ENCODE assay signal across 1 cellular context in the genomic region with DNA sequence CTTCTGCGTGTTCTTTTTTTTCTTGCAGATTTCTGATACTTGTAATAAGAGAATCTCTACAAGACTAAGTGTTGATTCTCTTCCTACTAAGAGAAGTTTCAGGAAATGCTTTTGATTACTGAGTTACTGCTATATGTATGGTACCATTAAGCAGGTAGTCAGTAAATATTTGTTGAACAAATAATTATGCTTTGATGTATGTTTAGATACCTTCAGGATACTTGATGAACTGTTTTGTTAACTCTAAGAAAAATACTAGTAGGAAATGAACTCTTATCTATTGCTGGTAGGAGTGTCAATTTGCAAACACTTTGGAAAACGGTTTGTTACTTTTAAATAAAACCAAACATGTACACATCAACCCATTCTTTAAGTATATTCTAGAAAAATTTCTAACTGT.
TF ChIP-seq lines count a peak whose summit lies in the region.

No MANE protein-coding gene starts in this region.

TF ChIP-seq in HepG2, 621 proteins besides CTCF, POLR2A, EP300 and RAD21 (continued from another document and continues in another):
- TF ChIP-seq AHDC1 (CRISPR knock-in tag; IDR thresholded peaks at IDR 0.05; ENCODE audit: borderline replicate concordance) (peak; percentile 78; the same call in 1 of the 2 replicates), ARNT2 (CRISPR knock-in tag; IDR thresholded peaks at IDR 0.05; ENCODE audit: low read depth) (no peak), ZNF879 (CRISPR knock-in tag; IDR thresholded peaks at IDR 0.05) (no peak), ZNF773 (CRISPR knock-in tag; IDR thresholded peaks at IDR 0.05; ENCODE audit: borderline replicate concordance) (no peak), RARA (CRISPR knock-in tag; IDR thresholded peaks at IDR 0.05) (peak; percentile 69), PTBP1 (IDR thresholded peaks at IDR 0.05; ENCODE audit: low read depth, low read length, poor library complexity, severe bottlenecking) (no peak), TFE3 (CRISPR knock-in tag; IDR thresholded peaks at IDR 0.05) (0 out of 2 replicates have a peak, but pooled peaks have one; percentile 24), TBP (CRISPR knock-in tag; IDR thresholded peaks at IDR 0.05) (no peak), MAFF (IDR thresholded peaks at IDR 0.05; ENCODE audit: low read depth, low read length) (no peak), ZNF75D (CRISPR knock-in tag; IDR thresholded peaks at IDR 0.05; ENCODE audit: borderline replicate concordance) (no peak), HBP1 (CRISPR knock-in tag; IDR thresholded peaks at IDR 0.05; ENCODE audit: low read depth) (no peak), SATB2 (CRISPR knock-in tag; IDR thresholded peaks at IDR 0.05) (0 out of 2 replicates have a peak, but pooled peaks have one; percentile 41), STAT5B (CRISPR knock-in tag; IDR thresholded peaks at IDR 0.05) (no peak), ZNF10 (CRISPR knock-in tag; IDR thresholded peaks at IDR 0.05; ENCODE audit: borderline replicate concordance, low read depth) (no peak), ZNF678 (CRISPR knock-in tag; IDR thresholded peaks at IDR 0.05) (no peak), ZNF761 (CRISPR knock-in tag; conservative IDR thresholded peaks at IDR 0.05) (no peak), CSRNP1 (CRISPR knock-in tag; IDR thresholded peaks at IDR 0.05) (no peak), ZNF296 (CRISPR knock-in tag; conservative IDR thresholded peaks at IDR 0.05) (no peak), LRRFIP1 (CRISPR knock-in tag; conservative IDR thresholded peaks at IDR 0.05) (no peak), TBX3 (IDR thresholded peaks at IDR 0.05; ENCODE audit: borderline replicate concordance) (peak; percentile 96), ZNF83 (CRISPR knock-in tag; IDR thresholded peaks at IDR 0.05; ENCODE audit: borderline replicate concordance) (no peak), FOXJ3 (CRISPR knock-in tag; IDR thresholded peaks at IDR 0.05; ENCODE audit: borderline replicate concordance) (peak; percentile 57; the same call in 1 of the 2 replicates), ZNF609 (CRISPR knock-in tag; IDR thresholded peaks at IDR 0.05; ENCODE audit: borderline replicate concordance) (peak; percentile 97), TARDBP (CRISPR knock-in tag; IDR thresholded peaks at IDR 0.05) (peak; percentile 52; the same call in 1 of the 2 replicates), NR2F2 (IDR thresholded peaks at IDR 0.05; ENCODE audit: borderline replicate concordance, low read depth) (0 out of 2 replicates have a peak, but pooled peaks have one; percentile 42), ZSCAN12 (CRISPR knock-in tag; IDR thresholded peaks at IDR 0.05) (no peak), NCOA2 (CRISPR knock-in tag; IDR thresholded peaks at IDR 0.05) (peak; percentile 81), MEF2D (CRISPR knock-in tag; IDR thresholded peaks at IDR 0.05) (no peak), HNRNPL (IDR thresholded peaks at IDR 0.05; ENCODE audit: low read depth, low read length) (no peak), SAP130 (CRISPR knock-in tag; IDR thresholded peaks at IDR 0.05; ENCODE audit: low read depth) (peak; percentile 67), ARHGAP35 (CRISPR knock-in tag; IDR thresholded peaks at IDR 0.05; ENCODE audit: borderline replicate concordance) (no peak), KDM1A (CRISPR knock-in tag; IDR thresholded peaks at IDR 0.05) (no peak)
- TF ChIP-seq, protein P1, sequence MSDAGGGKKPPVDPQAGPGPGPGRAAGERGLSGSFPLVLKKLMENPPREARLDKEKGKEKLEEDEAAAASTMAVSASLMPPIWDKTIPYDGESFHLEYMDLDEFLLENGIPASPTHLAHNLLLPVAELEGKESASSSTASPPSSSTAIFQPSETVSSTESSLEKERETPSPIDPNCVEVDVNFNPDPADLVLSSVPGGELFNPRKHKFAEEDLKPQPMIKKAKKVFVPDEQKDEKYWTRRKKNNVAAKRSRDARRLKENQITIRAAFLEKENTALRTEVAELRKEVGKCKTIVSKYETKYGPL (CRISPR knock-in tag; IDR thresholded peaks at IDR 0.05) = no peak
- TF ChIP-seq, protein P2, sequence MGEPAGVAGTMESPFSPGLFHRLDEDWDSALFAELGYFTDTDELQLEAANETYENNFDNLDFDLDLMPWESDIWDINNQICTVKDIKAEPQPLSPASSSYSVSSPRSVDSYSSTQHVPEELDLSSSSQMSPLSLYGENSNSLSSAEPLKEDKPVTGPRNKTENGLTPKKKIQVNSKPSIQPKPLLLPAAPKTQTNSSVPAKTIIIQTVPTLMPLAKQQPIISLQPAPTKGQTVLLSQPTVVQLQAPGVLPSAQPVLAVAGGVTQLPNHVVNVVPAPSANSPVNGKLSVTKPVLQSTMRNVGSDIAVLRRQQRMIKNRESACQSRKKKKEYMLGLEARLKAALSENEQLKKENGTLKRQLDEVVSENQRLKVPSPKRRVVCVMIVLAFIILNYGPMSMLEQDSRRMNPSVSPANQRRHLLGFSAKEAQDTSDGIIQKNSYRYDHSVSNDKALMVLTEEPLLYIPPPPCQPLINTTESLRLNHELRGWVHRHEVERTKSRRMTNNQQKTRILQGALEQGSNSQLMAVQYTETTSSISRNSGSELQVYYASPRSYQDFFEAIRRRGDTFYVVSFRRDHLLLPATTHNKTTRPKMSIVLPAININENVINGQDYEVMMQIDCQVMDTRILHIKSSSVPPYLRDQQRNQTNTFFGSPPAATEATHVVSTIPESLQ (CRISPR knock-in tag; conservative IDR thresholded peaks at IDR 0.05) = no peak
